ENCODE assay signal across 8 cellular contexts in the genomic region with DNA sequence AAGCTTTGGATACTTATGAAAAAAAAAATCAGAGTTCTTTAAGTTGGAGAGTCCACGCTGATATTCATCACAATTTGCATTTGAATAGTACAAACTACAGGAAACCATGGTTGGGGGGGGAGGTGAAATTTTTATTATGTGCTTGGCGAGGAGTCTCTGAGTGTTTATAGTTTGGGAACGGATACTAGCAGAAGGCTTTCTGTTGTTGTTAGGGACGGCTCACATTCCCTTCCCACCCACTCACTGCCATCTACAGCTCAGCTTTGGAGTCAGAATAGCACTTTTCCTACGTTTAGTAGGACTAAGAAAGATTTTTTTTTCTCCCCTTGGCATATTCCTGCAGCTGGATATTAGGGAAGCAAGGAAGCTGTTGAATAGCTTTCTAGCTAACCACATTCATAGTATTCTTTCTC.
DNase-seq lines count a peak whose midpoint lies in the region; ATAC-seq and TF ChIP-seq lines count a peak whose summit lies in the region.

No MANE protein-coding gene starts in this region.

- no peak for ATAC-seq in activated B cell treated with CpG ODN at 0.5 μM for 24 hours (ENCODE audit: low read depth)
- no peak for ATAC-seq in GM21723 (IDR thresholded peaks at IDR 0.05; ENCODE audit: unreplicated experiment)

- intact Hi-C loops in activated B cell treated with CpG ODN at 0.5 μM for 24 hours (cut with micrococcal nuclease): loop anchor here (2.0 to 5.0 kb wide), 3 partner anchors 18 to 171 kb away; no protein-coding TSS in a partner anchor

- peaks cover 2% of the 10 kb centered on the region for H3K9me3 Mint-ChIP-seq in activated B cell treated with CpG ODN at 0.5 μM for 24 hours

- H3K4me3 ChIP-seq in BE2C (ENCODE audit: low read depth, low read length): no peak overlapping the region; the same call in 1 of the 2 replicates
- peak overlapping the region; percentile 41 to 54 for H3K4me3 ChIP-seq in foreskin fibroblast (ENCODE audit: low read depth in 1 of 2, low read length in 2 of 2)
- peak overlapping the region; percentile 64 for H3K4me3 ChIP-seq in osteoblast (ENCODE audit: insufficient read depth, low read length)

- H3K9me3 ChIP-seq in BE2C (no peaks in the 10 kb centered on the region), osteoblast (ENCODE audit: low read depth, low read length) (no peaks in the 10 kb centered on the region)

- no peak overlapping the region for H2AFZ ChIP-seq in osteoblast (ENCODE audit: low read length)

- no peaks in the 10 kb centered on the region for H4K20me1 ChIP-seq in osteoblast (ENCODE audit: insufficient read depth, low read length)

- peak overlapping the region; percentile 90 for H3K4me2 ChIP-seq in osteoblast (ENCODE audit: insufficient read depth, low read length)

- POLR2A ChIA-PET in activated B cell treated with CpG ODN at 0.5 μM for 24 hours (lab: Charles Lee): interaction anchor here (1.4 kb wide), 1 partner anchor 89 kb away, joined by 4 read pairs; no protein-coding TSS in a partner anchor

- no peak for DNase-seq in BE2C
- peak; percentile 100 for DNase-seq in HS-5 (ENCODE audit: low read depth)
- DNase-seq in activated B cell treated with CpG ODN at 0.5 μM for 24 hours: no peak
- peak; percentile 94 to 96 for DNase-seq in foreskin fibroblast
- peak; percentile 65 for DNase-seq in osteoblast (ENCODE audit: insufficient read length, low spot score, missing footprints)
- DNase-seq in stimulated activated CD4-positive, alpha-beta T cell treated with anti-CD3 and anti-CD28 coated beads, Interleukin-12 subunit alpha, Interleukin-12 subunit beta, amount 100 ng/mL, for 4 hours: no peak
- no peak for DNase-seq in GM20000 (ENCODE audit: low spot score)

- CTCF ChIA-PET in activated B cell treated with CpG ODN at 0.5 μM for 24 hours (lab: Charles Lee): no interaction called here

- no peaks in the 10 kb centered on the region for H3K79me2 ChIP-seq in osteoblast (ENCODE audit: insufficient read depth, low read length)

- TF ChIP-seq CTCF in BE2C (IDR thresholded peaks at IDR 0.05; ENCODE audit: low read depth, low read length) (peak; percentile 15; the same call in 1 of the 2 replicates), activated B cell treated with CpG ODN at 0.5 μM for 24 hours (IDR thresholded peaks at IDR 0.05) (no peak), foreskin fibroblast (IDR thresholded peaks at IDR 0.05; ENCODE audit: low read depth, low read length) (peak; percentile 13), osteoblast (IDR thresholded peaks at IDR 0.05; ENCODE audit: extremely low read depth, low read depth, low read length) (peak; percentile 30), GM20000 (IDR thresholded peaks at IDR 0.05; ENCODE audit: extremely low read depth, missing control alignments) (no peak)

- no peaks in the 10 kb centered on the region for H3K36me3 ChIP-seq in BE2C
- no peaks in the 10 kb centered on the region for H3K36me3 ChIP-seq in osteoblast (ENCODE audit: insufficient read depth, low read length)

- no peaks in the 10 kb centered on the region for H3K27me3 Mint-ChIP-seq in activated B cell treated with CpG ODN at 0.5 μM for 24 hours

- H3K27me3 ChIP-seq in BE2C: no peaks in the 10 kb centered on the region
- no peaks in the 10 kb centered on the region for H3K27me3 ChIP-seq in osteoblast (ENCODE audit: insufficient read depth, low read length)

- H3K36me3 Mint-ChIP-seq in activated B cell treated with CpG ODN at 0.5 μM for 24 hours (ENCODE audit: low read depth): no peaks in the 10 kb centered on the region

- peaks cover 65% of the 10 kb centered on the region for H3K4me1 Mint-ChIP-seq in activated B cell treated with CpG ODN at 0.5 μM for 24 hours

- peak overlapping the region; percentile 96 for H3K27ac Mint-ChIP-seq in activated B cell treated with CpG ODN at 0.5 μM for 24 hours

- peak overlapping the region; percentile 100 for H3K27ac ChIP-seq in osteoblast (ENCODE audit: low read depth, low read length)

- H3K4me3 Mint-ChIP-seq in activated B cell treated with CpG ODN at 0.5 μM for 24 hours: peak overlapping the region; percentile 81

- H3K4me1 ChIP-seq in BE2C (peaks cover 17% of the 10 kb centered on the region; the same call in 1 of the 2 replicates), osteoblast (ENCODE audit: insufficient read depth, low read length) (peaks cover 34% of the 10 kb centered on the region)

Comparison
In these comparisons a context has a peak if more than half of its experiments do, and no peak if none do; other contexts are left out.
1. DNase-seq: peak in HS-5 (single experiment), foreskin fibroblast (2 of 2) and osteoblast (single experiment); none in BE2C (single experiment), activated B cell treated with CpG ODN at 0.5 μM for 24 hours (single experiment), stimulated activated CD4-positive, alpha-beta T cell treated with anti-CD3 and anti-CD28 coated beads, Interleukin-12 subunit alpha, Interleukin-12 subunit beta, amount 100 ng/mL, for 4 hours (single experiment) and GM20000 (single experiment).
2. CTCF ChIP-seq: peak in BE2C (single experiment), foreskin fibroblast (single experiment) and osteoblast (single experiment); none in activated B cell treated with CpG ODN at 0.5 μM for 24 hours (single experiment) and GM20000 (single experiment).